In the genomic region with DNA sequence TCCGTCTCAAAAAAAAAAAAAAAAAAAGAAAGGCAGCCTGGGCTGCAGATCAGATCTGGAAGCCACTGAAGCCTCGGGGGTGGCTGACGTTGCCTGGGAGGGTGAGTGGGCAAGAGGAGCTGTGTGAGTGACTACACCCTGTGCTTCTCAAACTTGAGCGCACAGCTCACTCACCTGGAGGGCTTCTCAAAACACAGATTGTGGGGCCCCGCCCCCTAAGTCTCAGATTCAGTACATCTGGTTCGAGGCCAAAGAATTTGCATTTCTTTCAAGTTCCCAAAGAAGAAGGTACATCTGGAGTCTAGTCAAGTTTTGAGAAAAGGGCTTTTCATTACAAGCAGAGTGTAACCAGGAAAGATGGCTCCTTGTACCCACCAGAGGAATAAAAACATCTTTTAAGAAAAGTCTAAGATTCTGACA, we compare ENCODE assay signal across 9 cellular contexts.
A peak's percentile ranks its signal among the peaks of the same experiment; 100 is the strongest.
DNase-seq lines count a peak whose midpoint lies in the region; ATAC-seq and TF ChIP-seq lines count a peak whose summit lies in the region.
"Had no signal": no experiment of that assay in that cellular context is flagged by ENCODE, and none has a peak within 500 bp of the region (broad histone marks: within the 10 kb centered on the region; RNA-seq: fewer than 3 reads in every experiment).

No MANE protein-coding gene starts in this region.

- no peaks in the 10 kb centered on the region for H3K4me1 ChIP-seq in A673 (ENCODE audit: insufficient read depth, low read length, poor library complexity, severe bottlenecking)
- no peaks in the 10 kb centered on the region for H3K4me1 ChIP-seq in colonic mucosa

- peaks cover 51% of the 10 kb centered on the region for H3K4me1 Mint-ChIP-seq in activated B cell treated with CpG ODN at 0.5 μM for 24 hours

- TF ChIP-seq CTCF in activated B cell treated with CpG ODN at 0.5 μM for 24 hours (IDR thresholded peaks at IDR 0.05) (no peak), A673 (conservative IDR thresholded peaks at IDR 0.05; ENCODE audit: low read depth, low read length) (no peak), colonic mucosa (IDR thresholded peaks at IDR 0.05) (no peak)

- no peak overlapping the region for H3K9ac ChIP-seq in colonic mucosa (ENCODE audit: low read depth in 2 of 2, low read length in 2 of 2)

- no peaks in the 10 kb centered on the region for H3K9me3 Mint-ChIP-seq in activated B cell treated with CpG ODN at 0.5 μM for 24 hours
- H3K9me3 Mint-ChIP-seq: central memory CD8-positive, alpha-beta T cell had no signal

- no peaks in the 10 kb centered on the region for H3K27me3 ChIP-seq in A673 (replicated peaks; ENCODE audit: insufficient read depth, low read depth, low read length, poor library complexity)
- H3K27me3 ChIP-seq in colonic mucosa = no peaks in the 10 kb centered on the region

- no peak overlapping the region for H3K4me3 ChIP-seq in A673 (ENCODE audit: low read depth, low read length, poor library complexity, severe bottlenecking)
- no peak overlapping the region for H3K4me3 ChIP-seq in colonic mucosa

- POLR2A ChIA-PET in activated B cell treated with CpG ODN at 0.5 μM for 24 hours (lab: Charles Lee) (interaction anchor here (0.6 to 2.0 kb wide), 20 partner anchors 11 to 614 kb away, joined by 3 to 10 read pairs (median 4); partner anchors contain the start of genes CAB39 and SP140), A673 (lab: Charles Lee; ENCODE audit: low non-redundant PET) (no interaction called here)

- peak; percentile 46 for DNase-seq in activated B cell treated with CpG ODN at 0.5 μM for 24 hours
- peak; percentile 57 for DNase-seq in stimulated activated CD4-positive, alpha-beta T cell treated with anti-CD3 and anti-CD28 coated beads, Interleukin-2, amount 100 ng/mL, for 4 hours (ENCODE audit: low read depth)
- DNase-seq in A673 (ENCODE audit: low spot score) = no peak
- no peak for DNase-seq in colonic mucosa
- DNase-seq in NCI-H524 treated with DMSO at 0.1 percent for 48 hours (lab: John Stamatoyannopoulos, UW) = no peak
- DNase-seq in HPDE6-E6E7 (ENCODE audit: extremely low spot score) = no peak

- no peaks in the 10 kb centered on the region for H3K27me3 Mint-ChIP-seq in activated B cell treated with CpG ODN at 0.5 μM for 24 hours
- H3K27me3 Mint-ChIP-seq: central memory CD8-positive, alpha-beta T cell had no signal

- H3K4me3 Mint-ChIP-seq in activated B cell treated with CpG ODN at 0.5 μM for 24 hours = peak overlapping the region; percentile 64
- H3K4me3 Mint-ChIP-seq: central memory CD8-positive, alpha-beta T cell had no signal

- H3K36me3 Mint-ChIP-seq in activated B cell treated with CpG ODN at 0.5 μM for 24 hours (ENCODE audit: low read depth) = no peaks in the 10 kb centered on the region

- CTCF ChIA-PET in activated B cell treated with CpG ODN at 0.5 μM for 24 hours (lab: Charles Lee) (interaction anchor here (0.7 to 2.6 kb wide), 7 partner anchors 10 to 814 kb away, joined by 3 to 17 read pairs (median 3); no protein-coding TSS in a partner anchor), A673 (lab: Charles Lee) (no interaction called here)

- BruUV-seq in A673 (replicated peaks; lab: Mats Ljungman, UMichigan) = no TSS peak

- H3K9me3 ChIP-seq in A673 (ENCODE audit: low read depth, low read length, poor library complexity, severe bottlenecking) (no peaks in the 10 kb centered on the region), colonic mucosa (no peaks in the 10 kb centered on the region)

- H3K27ac ChIP-seq in A673 (ENCODE audit: low read depth, low read length, poor library complexity, severe bottlenecking) = no peak overlapping the region
- H3K27ac ChIP-seq in colonic mucosa = no peak overlapping the region

- no peaks in the 10 kb centered on the region for H3K36me3 ChIP-seq in A673 (ENCODE audit: insufficient read depth, low read length, poor library complexity, severe bottlenecking)
- no peaks in the 10 kb centered on the region for H3K36me3 ChIP-seq in colonic mucosa

- H3K27ac Mint-ChIP-seq in activated B cell treated with CpG ODN at 0.5 μM for 24 hours = peak overlapping the region; percentile 71

- intact Hi-C loops in activated B cell treated with CpG ODN at 0.5 μM for 24 hours (cut with micrococcal nuclease) = loop anchor here (1.0 to 5.0 kb wide), 6 partner anchors 52 to 820 kb away; partner anchors contain the start of gene CAB39
- intact Hi-C loops in A673 (cut with micrococcal nuclease; ENCODE audit: unreplicated experiment) = loop anchor here (5.0 kb wide), 1 partner anchor 453 kb away; no protein-coding TSS in a partner anchor
- intact Hi-C loops in colonic mucosa (cut with DNase I) = loop anchor here (5.0 kb wide), 3 partner anchors 182 to 548 kb away; partner anchors contain the start of gene SLC16A14

- peak; percentile 77 for ATAC-seq in GM18907 (IDR thresholded peaks at IDR 0.05; ENCODE audit: unreplicated experiment)
- ATAC-seq in HG02798 (IDR thresholded peaks at IDR 0.05; ENCODE audit: poor library complexity, unreplicated experiment) = peak; percentile 89
- peak; percentile 80 for ATAC-seq in activated B cell treated with CpG ODN at 0.5 μM for 24 hours (ENCODE audit: low read depth)

Comparison
In these comparisons a context has a peak if more than half of its experiments do, and no peak if none do; other contexts are left out.
1. DNase-seq: peak in activated B cell treated with CpG ODN at 0.5 μM for 24 hours (single experiment) and stimulated activated CD4-positive, alpha-beta T cell treated with anti-CD3 and anti-CD28 coated beads, Interleukin-2, amount 100 ng/mL, for 4 hours (single experiment); none in A673 (single experiment), colonic mucosa (single experiment), NCI-H524 treated with DMSO at 0.1 percent for 48 hours (single experiment) and HPDE6-E6E7 (single experiment).
2. Peak in every context shown above with its lines, with median percentiles within 50 percentile points of each other: ATAC-seq.